Comparison of ENCODE assay signal across 8 cellular contexts in genomic region chr3:48664313-48664644, GRCh38. TPM values are rescaled to one million over a fixed set of nuclear protein-coding genes. Genes with fewer than 3 reads are reported as not detected.
DNase-seq lines count a peak whose midpoint lies in the region; ATAC-seq, FAIRE-seq and TF ChIP-seq lines count a peak whose summit lies in the region.

No MANE protein-coding gene starts in this region.

- H3K36me3 ChIP-seq in GM23248 (ENCODE audit: low read depth) (no peaks in the 10 kb centered on the region), Panc1 (ENCODE audit: control insufficient read depth, insufficient read depth, low read length) (no peaks in the 10 kb centered on the region), H1 (ENCODE audit: control insufficient read depth in 2 of 4, insufficient read depth in 4 of 4, low read length in 3 of 4) (peaks cover 0 to 13% (median 1%) of the 10 kb centered on the region in 4 experiments; a peak in 4 of 8 replicates)

- no peak for TF ChIP-seq EP300 in H1 (IDR thresholded peaks at IDR 0.05; ENCODE audit: borderline replicate concordance in 1 of 2, low read depth in 2 of 2, low read length in 2 of 2)

- H3K27me3 Mint-ChIP-seq in osteocyte (ENCODE audit: unreplicated experiment) = no peaks in the 10 kb centered on the region

- TF ChIP-seq POLR2A in H1 (IDR thresholded peaks at IDR 0.05; ENCODE audit: control extremely low read depth in 1 of 2, low read depth in 2 of 2, low read length in 2 of 2) = no peak

- H3K36me3 Mint-ChIP-seq in osteocyte (ENCODE audit: unreplicated experiment) = no peaks in the 10 kb centered on the region

- H3K4me2 ChIP-seq in GM23248 (ENCODE audit: unreplicated experiment) (peak overlapping the region; percentile 72), H1 (ENCODE audit: insufficient read depth in 1 of 2, low read depth in 2 of 2, low read length in 2 of 2) (peak overlapping the region; percentile 49 to 77)

- H3K23me2 ChIP-seq in H1 (ENCODE audit: low read depth, low read length) = peaks cover 12% of the 10 kb centered on the region; the same call in 1 of the 2 replicates

- TF ChIP-seq CTCF in Panc1 (IDR thresholded peaks at IDR 0.05) (no peak), H1 (IDR thresholded peaks at IDR 0.05; ENCODE audit: control extremely low read depth in 1 of 3, insufficient read depth in 1 of 3, low read depth in 1 of 3, low read length in 3 of 3) (no peak), osteocyte (IDR thresholded peaks at IDR 0.05) (peak; percentile 25)

- TSS peak; percentile 80 for BruUV-seq in Panc1 (replicated peaks; lab: Mats Ljungman, UMichigan)

- CTCF ChIA-PET in Panc1 (lab: Charles Lee) (no interaction called here), H1 (lab: Charles Lee; ENCODE audit: partially characterized antibody) (interaction anchor here (0.6 to 5.2 kb wide), 14 partner anchors 10 to 351 kb away, joined by 3 to 27 read pairs (median 4); partner anchors contain the start of genes NCKIPSD, PRKAR2A and SLC26A6)

- 61 to 64% methylated on average over 11 of the region's 11 CpGs for WGBS in GM23248 (ENCODE audit: low coverage in 1 of 2, low lambda C conversion rate in 2 of 2, missing lambda C conversion rate in 2 of 2), 2 experiments
- 70% methylated on average over 11 of the region's 11 CpGs; no CpG with 5 or more reads in 1 of the 2 experiments for WGBS in H1 (ENCODE audit: extremely low coverage in 1 of 2, insufficient coverage in 1 of 2, insufficient read length in 1 of 2, insufficient replicate concordance in 2 of 2, low coverage in 1 of 2, low lambda C conversion rate in 2 of 2, missing lambda C conversion rate in 1 of 2), 2 experiments

- H4K20me1 ChIP-seq in GM23248 (ENCODE audit: insufficient read depth) (no peaks in the 10 kb centered on the region), H1 (replicated peaks in 1 of 2; ENCODE audit: control insufficient read depth in 1 of 2, insufficient read depth in 2 of 2, low read length in 2 of 2) (peaks cover 5 to 17% of the 10 kb centered on the region in 2 experiments)

- H2BK5ac ChIP-seq in H1 (ENCODE audit: low read depth, low read length) = no peak overlapping the region

- no peak overlapping the region for H2BK20ac ChIP-seq in H1 (ENCODE audit: low read length)

- ATAC-seq in Panc1 (no peak), GM21717 (IDR thresholded peaks at IDR 0.05; ENCODE audit: unreplicated experiment) (no peak), HG03159 (IDR thresholded peaks at IDR 0.05; ENCODE audit: unreplicated experiment) (no peak)

- POLR2A ChIA-PET in Panc1 (lab: Charles Lee) (no interaction called here), H1 (lab: Charles Lee; ENCODE audit: partially characterized antibody) (interaction anchor here (0.5 to 11.1 kb wide), 25 partner anchors 12 to 1479 kb away, joined by 3 to 175 read pairs (median 8); partner anchors contain the start of genes CCDC51, NCKIPSD, NDUFAF3 and PFKFB4)

- peak overlapping the region; percentile 89 for H3K4me3 Mint-ChIP-seq in osteocyte (ENCODE audit: unreplicated experiment)

- no peak overlapping the region for H2AFZ ChIP-seq in GM23248
- H2AFZ ChIP-seq in H1 (ENCODE audit: low read length) = no peak overlapping the region

- H3K14ac ChIP-seq in H1 (ENCODE audit: insufficient read length) = no peak overlapping the region

- H3K27ac ChIP-seq in GM23248 (peak overlapping the region; percentile 94; the same call in 1 of the 2 replicates), Panc1 (ENCODE audit: low read length) (peak overlapping the region; percentile 88), H1 (ENCODE audit: low read depth, low read length) (no peak overlapping the region; the same call in 1 of the 2 replicates)

- no peaks in the 10 kb centered on the region for H3K9me3 Mint-ChIP-seq in osteocyte (ENCODE audit: unreplicated experiment)

- H3K18ac ChIP-seq in H1 (ENCODE audit: extremely low read depth, low read length) = no peak overlapping the region; the same call in 1 of the 2 replicates

- no peaks in the 10 kb centered on the region for H3K9me3 ChIP-seq in GM23248 (ENCODE audit: low read depth)
- no peaks in the 10 kb centered on the region for H3K9me3 ChIP-seq in Panc1 (ENCODE audit: control insufficient read depth, insufficient read depth, low read depth, low read length)
- no peaks in the 10 kb centered on the region for H3K9me3 ChIP-seq in H1 (ENCODE audit: insufficient read depth in 2 of 2, low read depth in 1 of 2, low read length in 1 of 2)

- H3K9ac ChIP-seq in GM23248 = no peak overlapping the region
- H3K9ac ChIP-seq in H1 (replicated peaks in 1 of 4; ENCODE audit: extremely low read depth in 1 of 4, low read depth in 3 of 4, low read length in 3 of 4) = no peak overlapping the region

- peak overlapping the region; percentile 75; the same call in 1 of the 2 replicates for H2BK12ac ChIP-seq in H1 (ENCODE audit: low read depth, low read length)

- no peak overlapping the region for H3K23ac ChIP-seq in H1 (ENCODE audit: insufficient read length)

- peaks cover 17% of the 10 kb centered on the region for H3K4me1 Mint-ChIP-seq in osteocyte (ENCODE audit: unreplicated experiment)

- peak overlapping the region; percentile 98 for H3K27ac Mint-ChIP-seq in osteocyte (ENCODE audit: unreplicated experiment)

- H4K91ac ChIP-seq in H1 (replicated peaks; ENCODE audit: insufficient read length, low read length) = no peak overlapping the region

- H3K27me3 ChIP-seq in GM23248 (replicated peaks; ENCODE audit: insufficient read depth) (no peaks in the 10 kb centered on the region), Panc1 (ENCODE audit: control insufficient read depth, insufficient read depth, low read length) (no peaks in the 10 kb centered on the region), H1 (replicated peaks in 1 of 4; ENCODE audit: control insufficient read depth in 3 of 4, extremely low read depth in 1 of 4, insufficient read depth in 3 of 4, low read length in 3 of 4) (0 out of 7 replicates have a peak, but pooled peaks cover 0 to 4% (median 0%) of the 10 kb centered on the region in 4 experiments)

- no peak for TF ChIP-seq RAD21 in H1 (IDR thresholded peaks at IDR 0.05 in 1 of 2, conservative IDR thresholded peaks at IDR 0.05 in 1 of 2; ENCODE audit: low read depth in 2 of 2, low read length in 2 of 2)

- H3F3A ChIP-seq in GM23248 (ENCODE audit: insufficient read depth) = peaks cover 16% of the 10 kb centered on the region; the same call in 1 of the 2 replicates

- H4K8ac ChIP-seq in H1 (ENCODE audit: extremely low read depth, insufficient read depth, low read length) = no peak overlapping the region

- H3K56ac ChIP-seq in H1 (replicated peaks; ENCODE audit: insufficient read length, low read depth, low read length) = no peak overlapping the region

- no peak overlapping the region for H2BK120ac ChIP-seq in H1 (replicated peaks; ENCODE audit: low read depth, low read length)

- H3K4ac ChIP-seq in H1 (replicated peaks; ENCODE audit: insufficient read length, low read depth, low read length) = no peak overlapping the region

- in situ Hi-C loops in GM23248 (cut with MboI) = no loop called here
- in situ Hi-C loops in Panc1 (cut with HindIII; ENCODE audit: low pct_unique_long_range_greater_than_20kb, low sequenced_read_pairs) = no loop called here

- peak overlapping the region; percentile 79 for H3K4me3 ChIP-seq in GM23248
- H3K4me3 ChIP-seq in Panc1 (ENCODE audit: low read depth in 2 of 2, low read length in 2 of 2) = peak overlapping the region; percentile 52 to 61; a peak in 3 of 4 replicates
- H3K4me3 ChIP-seq in H1 (ENCODE audit: extremely low read depth in 1 of 4, insufficient read depth in 2 of 4, low read depth in 3 of 4, low read length in 4 of 4) = peak overlapping the region in 2 of 4 experiments; percentile 73 to 84; a peak in 2 of 8 replicates

- no peaks in the 10 kb centered on the region for H3K79me2 ChIP-seq in GM23248 (ENCODE audit: insufficient read depth)
- H3K79me2 ChIP-seq in H1 (ENCODE audit: control insufficient read depth in 1 of 2, insufficient read depth in 2 of 2, low read length in 2 of 2) = no peaks in the 10 kb centered on the region

- DNase-seq in GM23248 (no peak), Panc1 (ENCODE audit: low read depth, low spot score) (no peak), H1 (ENCODE audit: low read depth in 1 of 2, low spot score in 2 of 2) (no peak), osteocyte (ENCODE audit: extremely low spot score, unreplicated experiment) (no peak), germinal center (ENCODE audit: low spot score) (no peak), HTR-8/SVneo (ENCODE audit: insufficient read length, low spot score) (no peak)

- no peak overlapping the region for H2BK15ac ChIP-seq in H1 (ENCODE audit: low read length)

- intact Hi-C loops in Panc1 (cut with micrococcal nuclease; ENCODE audit: unreplicated experiment) = no loop called here

- H4K5ac ChIP-seq in H1 (ENCODE audit: insufficient read length, low read depth, low read length) = no peak overlapping the region

- no peak overlapping the region for H2AK5ac ChIP-seq in H1 (ENCODE audit: low read depth, low read length)

- H3K4me1 ChIP-seq in GM23248 (ENCODE audit: insufficient read depth) (no peaks in the 10 kb centered on the region), Panc1 (ENCODE audit: control insufficient read depth, insufficient read depth, low read length) (no peaks in the 10 kb centered on the region), H1 (replicated peaks in 1 of 4; ENCODE audit: control insufficient read depth in 3 of 4, insufficient read depth in 4 of 4, low read length in 3 of 4) (peaks cover 0 to 11% (median 7%) of the 10 kb centered on the region in 4 experiments; a peak in 5 of 7 replicates)

- peaks cover 2% of the 10 kb centered on the region; the same call in 1 of the 2 replicates for H3K79me1 ChIP-seq in H1 (ENCODE audit: low read depth, low read length)

- FAIRE-seq in H1 (lab: Jason Lieb, UNC) = no peak
- no peak for FAIRE-seq in HTR-8/SVneo (lab: Jason Lieb, UNC)

- H3K9me2 ChIP-seq in GM23248 (ENCODE audit: insufficient read depth) = no peaks in the 10 kb centered on the region

RNA-seq across cellular contexts. Expression of gene CELSR3, which starts 1.6 kb away (rescaled TPM):
- 1.4 TPM in 2 replicates for total RNA-seq in GM23248 (2014; rRNA removed; shearing (Covaris generic))
- polyA plus RNA-seq in GM23248 (2016; fragmentation: Nextera tagmentation; extraction: Ambion mirVana) = 0.30 and 0.40 TPM in 2 replicates
- total RNA-seq in Panc1 (2021; ENCODE audit: unreplicated experiment) = 7.7 TPM
- polyA plus RNA-seq in Panc1 (2012; ENCODE audit: insufficient read length) = 10.8 TPM
- total RNA-seq in H1 (2021; fragmentation: NEBNext Ultra II Directional; extraction: Animal tissue kit (Norgen Biotek cat#: 25700)) = 26.7 and 29.5 TPM in 2 replicates
- 11.6 and 17.5 TPM in 2 replicates for polyA plus RNA-seq in H1 (2011; rRNA removed)
- polyA plus RNA-seq in H1 (2011; cell fraction: cytosol; rRNA removed) = 11.5 TPM
- 57.7 TPM for polyA plus RNA-seq in H1 (2011; cell fraction: nucleus; rRNA removed)
- 16.1 to 23.3 TPM (median 21.1 TPM) in 4 replicates for polyA plus RNA-seq in H1 (2012, experiment 1 of 2)
- polyA plus RNA-seq in H1 (2012, experiment 2 of 2) = 19.3 TPM
- 17.3 TPM for polyA plus RNA-seq in H1 (2013, experiment 1 of 2)
- polyA plus RNA-seq in H1 (2013, experiment 2 of 2) = 14.2 TPM
- 26.2 and 26.5 TPM in 2 replicates for polyA minus RNA-seq in H1 (2011; rRNA and poly(A)+ RNA removed)
- 20.9 TPM for polyA minus RNA-seq in H1 (2011; cell fraction: cytosol; rRNA and poly(A)+ RNA removed)
- polyA minus RNA-seq in H1 (2011; cell fraction: nucleus; rRNA and poly(A)+ RNA removed) = 30.1 TPM
- 7.1 and 7.4 TPM in 2 replicates for total RNA-seq in osteocyte

RNA-seq across cellular contexts. Expression of gene NCKIPSD, which starts 21.4 kb away (rescaled TPM):
- 32.5 and 39.3 TPM in 2 replicates for total RNA-seq in GM23248 (2014; rRNA removed; shearing (Covaris generic))
- polyA plus RNA-seq in GM23248 (2016; fragmentation: Nextera tagmentation; extraction: Ambion mirVana) (20.6 and 21.7 TPM in 2 replicates), H1 (2011; rRNA removed) (91.8 and 114 TPM in 2 replicates)
- total RNA-seq in Panc1 (2021; ENCODE audit: unreplicated experiment) (26.8 TPM), osteocyte (26.3 and 27.2 TPM in 2 replicates)
- 33.1 TPM for polyA plus RNA-seq in Panc1 (2012; ENCODE audit: insufficient read length)
- total RNA-seq in H1 (2021; fragmentation: NEBNext Ultra II Directional; extraction: Animal tissue kit (Norgen Biotek cat#: 25700)) = 31.7 and 34.7 TPM in 2 replicates
- 64.6 TPM for polyA plus RNA-seq in H1 (2011; cell fraction: cytosol; rRNA removed)
- 127 TPM for polyA plus RNA-seq in H1 (2011; cell fraction: nucleus; rRNA removed)
- polyA plus RNA-seq in H1 (2012, experiment 1 of 2) = 20.3 to 43.2 TPM (median 36.1 TPM) in 4 replicates
- polyA plus RNA-seq in H1 (2012, experiment 2 of 2) = 31.2 TPM
- polyA plus RNA-seq in H1 (2013, experiment 1 of 2) = 19.0 TPM
- polyA plus RNA-seq in H1 (2013, experiment 2 of 2) = 19.0 TPM
- polyA minus RNA-seq in H1 (2011; rRNA and poly(A)+ RNA removed) = 47.8 and 85.2 TPM in 2 replicates
- polyA minus RNA-seq in H1 (2011; cell fraction: cytosol; rRNA and poly(A)+ RNA removed) = 45.2 TPM
- 48.5 TPM for polyA minus RNA-seq in H1 (2011; cell fraction: nucleus; rRNA and poly(A)+ RNA removed)

RNA-seq across cellular contexts. Expression of gene SLC26A6, which starts 29.0 kb away (rescaled TPM):
- total RNA-seq in GM23248 (2014; rRNA removed; shearing (Covaris generic)) = 21.1 and 28.3 TPM in 2 replicates
- 11.2 and 13.4 TPM in 2 replicates for polyA plus RNA-seq in GM23248 (2016; fragmentation: Nextera tagmentation; extraction: Ambion mirVana)
- total RNA-seq in Panc1 (2021; ENCODE audit: unreplicated experiment) = 36.3 TPM
- 32.3 TPM for polyA plus RNA-seq in Panc1 (2012; ENCODE audit: insufficient read length)
- 50.4 and 51.2 TPM in 2 replicates for total RNA-seq in H1 (2021; fragmentation: NEBNext Ultra II Directional; extraction: Animal tissue kit (Norgen Biotek cat#: 25700))
- polyA plus RNA-seq in H1 (2011; rRNA removed) = 58.0 and 97.1 TPM in 2 replicates
- 56.2 TPM for polyA plus RNA-seq in H1 (2011; cell fraction: cytosol; rRNA removed)
- polyA plus RNA-seq in H1 (2011; cell fraction: nucleus; rRNA removed) = 414 TPM
- 41.3 to 61.6 TPM (median 60.3 TPM) in 4 replicates for polyA plus RNA-seq in H1 (2012, experiment 1 of 2)
- polyA plus RNA-seq in H1 (2012, experiment 2 of 2) = 50.8 TPM
- 59.4 TPM for polyA plus RNA-seq in H1 (2013, experiment 1 of 2)
- 53.8 TPM for polyA plus RNA-seq in H1 (2013, experiment 2 of 2)
- 49.8 and 64.4 TPM in 2 replicates for polyA minus RNA-seq in H1 (2011; rRNA and poly(A)+ RNA removed)
- 34.9 TPM for polyA minus RNA-seq in H1 (2011; cell fraction: cytosol; rRNA and poly(A)+ RNA removed)
- 74.3 TPM for polyA minus RNA-seq in H1 (2011; cell fraction: nucleus; rRNA and poly(A)+ RNA removed)
- 63.8 and 66.2 TPM in 2 replicates for total RNA-seq in osteocyte

RNA-seq across cellular contexts. Expression of gene TMEM89, which starts 42.7 kb away (rescaled TPM):
- total RNA-seq in GM23248 (2014; rRNA removed; shearing (Covaris generic)) = not detected in 2 replicates
- polyA plus RNA-seq in GM23248 (2016; fragmentation: Nextera tagmentation; extraction: Ambion mirVana) = not detected in 2 replicates
- not detected for total RNA-seq in Panc1 (2021; ENCODE audit: unreplicated experiment)
- 0.34 TPM for polyA plus RNA-seq in Panc1 (2012; ENCODE audit: insufficient read length)
- total RNA-seq in H1 (2021; fragmentation: NEBNext Ultra II Directional; extraction: Animal tissue kit (Norgen Biotek cat#: 25700)) = not detected in 2 replicates
- polyA plus RNA-seq in H1 (2011; rRNA removed) = 0.24 TPM in 1 of 2 replicates, not detected in the other
- polyA plus RNA-seq in H1 (2011; cell fraction: cytosol; rRNA removed) = not detected
- 1.3 TPM for polyA plus RNA-seq in H1 (2011; cell fraction: nucleus; rRNA removed)
- polyA plus RNA-seq in H1 (2012, experiment 1 of 2) = 0.34 to 0.42 TPM in 2 of 4 replicates, not detected in the others
- not detected for polyA plus RNA-seq in H1 (2012, experiment 2 of 2)
- polyA plus RNA-seq in H1 (2013, experiment 1 of 2) = 0.12 TPM
- 0.11 TPM for polyA plus RNA-seq in H1 (2013, experiment 2 of 2)
- polyA minus RNA-seq in H1 (2011; rRNA and poly(A)+ RNA removed) = not detected in 2 replicates
- not detected for polyA minus RNA-seq in H1 (2011; cell fraction: cytosol; rRNA and poly(A)+ RNA removed)
- polyA minus RNA-seq in H1 (2011; cell fraction: nucleus; rRNA and poly(A)+ RNA removed) = not detected
- not detected in 2 replicates for total RNA-seq in osteocyte

RNA-seq across cellular contexts. Expression of gene IP6K2, which starts 52.7 kb away (rescaled TPM):
- 59.1 and 59.6 TPM in 2 replicates for total RNA-seq in GM23248 (2014; rRNA removed; shearing (Covaris generic))
- polyA plus RNA-seq in GM23248 (2016; fragmentation: Nextera tagmentation; extraction: Ambion mirVana) (56.5 and 57.4 TPM in 2 replicates), H1 (2011; rRNA removed) (144 and 166 TPM in 2 replicates)
- total RNA-seq in Panc1 (2021; ENCODE audit: unreplicated experiment) (50.2 TPM), osteocyte (101 and 104 TPM in 2 replicates)
- 54.2 TPM for polyA plus RNA-seq in Panc1 (2012; ENCODE audit: insufficient read length)
- total RNA-seq in H1 (2021; fragmentation: NEBNext Ultra II Directional; extraction: Animal tissue kit (Norgen Biotek cat#: 25700)) = 89.4 and 95.8 TPM in 2 replicates
- polyA plus RNA-seq in H1 (2011; cell fraction: cytosol; rRNA removed) = 147 TPM
- polyA plus RNA-seq in H1 (2011; cell fraction: nucleus; rRNA removed) = 343 TPM
- 107 to 124 TPM (median 113 TPM) in 4 replicates for polyA plus RNA-seq in H1 (2012, experiment 1 of 2)
- polyA plus RNA-seq in H1 (2012, experiment 2 of 2) = 81.5 TPM
- polyA plus RNA-seq in H1 (2013, experiment 1 of 2) = 118 TPM
- 106 TPM for polyA plus RNA-seq in H1 (2013, experiment 2 of 2)
- polyA minus RNA-seq in H1 (2011; rRNA and poly(A)+ RNA removed) = 89.4 and 110 TPM in 2 replicates
- polyA minus RNA-seq in H1 (2011; cell fraction: cytosol; rRNA and poly(A)+ RNA removed) = 53.8 TPM
- 90.6 TPM for polyA minus RNA-seq in H1 (2011; cell fraction: nucleus; rRNA and poly(A)+ RNA removed)
